11 cellular contexts compared by ENCODE assay signal in the genomic region with DNA sequence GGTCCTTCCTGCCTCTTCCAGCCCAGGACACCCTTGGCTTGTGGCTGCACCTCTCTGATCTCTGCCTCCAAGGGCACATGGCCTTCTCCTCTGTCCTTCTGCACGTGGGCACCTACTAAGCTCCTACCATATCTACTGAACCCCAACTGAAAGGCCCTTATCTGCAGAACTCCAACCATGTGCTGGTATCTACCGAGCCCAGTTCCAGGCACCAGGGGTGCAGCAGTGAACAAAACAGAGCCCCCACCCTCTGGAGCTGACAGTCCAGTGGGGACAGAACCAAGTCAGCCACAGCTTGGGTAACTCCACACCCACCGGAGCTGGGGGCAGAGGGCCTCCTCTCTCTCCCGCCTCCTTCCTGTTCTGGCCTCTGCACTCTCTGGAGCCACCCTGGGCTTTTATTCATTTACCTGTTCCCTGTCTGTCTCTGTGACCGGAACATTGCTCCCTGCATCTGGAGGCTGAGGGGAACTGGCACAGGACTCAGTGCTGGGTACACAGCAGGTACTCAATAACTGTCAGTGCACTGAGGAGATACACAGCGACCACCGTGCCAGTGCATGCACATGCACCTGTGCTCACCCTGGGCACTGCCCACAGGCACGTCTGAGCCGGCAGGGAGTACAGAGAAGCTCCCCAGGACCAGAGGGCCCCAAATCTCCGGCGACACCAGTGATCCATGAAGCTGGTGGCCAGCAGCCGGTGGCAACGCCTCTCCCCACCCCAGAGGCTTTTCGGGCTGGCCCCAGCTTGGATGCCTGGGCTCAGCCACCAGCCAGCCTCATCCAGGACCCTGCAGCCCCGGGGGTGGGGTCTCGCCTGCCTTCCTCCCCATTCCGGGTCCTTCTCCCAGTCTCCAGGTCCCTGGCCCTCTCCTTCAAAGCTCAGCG. TPM values are rescaled to one million over a fixed set of nuclear protein-coding genes. Genes with fewer than 3 reads are reported as not detected.
A peak's percentile ranks its signal among the peaks of the same experiment; 100 is the strongest.
DNase-seq lines count a peak whose midpoint lies in the region; ATAC-seq, FAIRE-seq and TF ChIP-seq lines count a peak whose summit lies in the region.
"Had no signal": no experiment of that assay in that cellular context is flagged by ENCODE, and none has a peak within 500 bp of the region (broad histone marks: within the 10 kb centered on the region; RNA-seq: fewer than 3 reads in every experiment).

No MANE protein-coding gene starts in this region.

- no peak for FAIRE-seq in GM12891 (lab: Jason Lieb, UNC)

- H3K27ac Mint-ChIP-seq in GM23338, result no peak overlapping the region
- H3K27ac Mint-ChIP-seq: T-helper 1 cell treated with Interleukin-12 subunit alpha and Interleukin-12 subunit beta and Interleukin-4 antibody, amounts not matched to agents 30 μg/mL and 1 μg/mL, for 36 hours had no signal

- no peaks in the 10 kb centered on the region for H3K36me3 Mint-ChIP-seq in GM23338 (ENCODE audit: low read depth)

- H3K9me3 ChIP-seq in smooth muscle cell (replicated peaks; ENCODE audit: low read depth) (no peaks in the 10 kb centered on the region), testis (no peaks in the 10 kb centered on the region)

- no peaks in the 10 kb centered on the region; the same call in 1 of the 2 replicates for H4K20me1 ChIP-seq in GM23338 (replicated peaks; ENCODE audit: insufficient read depth)
- peaks cover 57% of the 10 kb centered on the region for H4K20me1 ChIP-seq in smooth muscle cell (ENCODE audit: low read depth)

- no peaks in the 10 kb centered on the region; the same call in 1 of the 2 replicates for H3F3A ChIP-seq in GM23338 (replicated peaks; ENCODE audit: low read depth)
- peaks cover 3% of the 10 kb centered on the region for H3F3A ChIP-seq in smooth muscle cell (ENCODE audit: low read depth)

- H3K27me3 Mint-ChIP-seq in GM23338 (ENCODE audit: insufficient read depth, low read depth, poor library complexity), result peaks cover 13% of the 10 kb centered on the region

- peaks cover 6% of the 10 kb centered on the region; the same call in 1 of the 2 replicates for H3K4me1 ChIP-seq in GM23338 (ENCODE audit: insufficient read depth)
- peaks cover 19% of the 10 kb centered on the region for H3K4me1 ChIP-seq in smooth muscle cell (ENCODE audit: low read depth)
- peaks cover 23% of the 10 kb centered on the region for H3K4me1 ChIP-seq in testis

- intact Hi-C loops in testis (cut with DNase I; ENCODE audit: low total_unique reads), result no loop called here

- TF ChIP-seq CTCF in GM23338 (conservative IDR thresholded peaks at IDR 0.05; ENCODE audit: low read depth in 2 of 2) (no peak), fibroblast of pulmonary artery (IDR thresholded peaks at IDR 0.05; ENCODE audit: low read length, missing control alignments) (no peak), smooth muscle cell (IDR thresholded peaks at IDR 0.05; ENCODE audit: borderline replicate concordance, insufficient read depth, poor library complexity, severe bottlenecking) (no peak), testis (IDR thresholded peaks at IDR 0.05) (no peak)

- no peak overlapping the region for H3K9ac ChIP-seq in smooth muscle cell (ENCODE audit: low read depth)

- no peak for ATAC-seq in GM23338
- ATAC-seq in HG02759 (IDR thresholded peaks at IDR 0.05; ENCODE audit: unreplicated experiment), result no peak

- no peak overlapping the region for H2AFZ ChIP-seq in GM23338
- no peak overlapping the region for H2AFZ ChIP-seq in smooth muscle cell (ENCODE audit: low read depth)

- H3K27me3 ChIP-seq in GM23338 (ENCODE audit: insufficient read depth) (no peaks in the 10 kb centered on the region), smooth muscle cell (ENCODE audit: low read depth) (no peaks in the 10 kb centered on the region), testis (no peaks in the 10 kb centered on the region)

- no peaks in the 10 kb centered on the region for H3K9me2 ChIP-seq in GM23338 (ENCODE audit: insufficient read depth)

- H3K9me3 Mint-ChIP-seq in GM23338, result no peaks in the 10 kb centered on the region
- H3K9me3 Mint-ChIP-seq: T-helper 1 cell treated with Interleukin-12 subunit alpha and Interleukin-12 subunit beta and Interleukin-4 antibody, amounts not matched to agents 30 μg/mL and 1 μg/mL, for 36 hours had no signal

- H3K79me2 ChIP-seq in GM23338 (replicated peaks; ENCODE audit: insufficient read depth) (no peaks in the 10 kb centered on the region), smooth muscle cell (ENCODE audit: low read depth) (peaks cover 24% of the 10 kb centered on the region)

- H3K27ac ChIP-seq in GM23338 (ENCODE audit: low read depth), result no peak overlapping the region
- H3K27ac ChIP-seq in smooth muscle cell (ENCODE audit: low read depth), result no peak overlapping the region
- H3K27ac ChIP-seq in testis, result no peak overlapping the region

- no peak for DNase-seq in GM23338 (ENCODE audit: low spot score)
- DNase-seq in UCSD-AML1 (lab: John Stamatoyannopoulos, UW; ENCODE audit: unreplicated experiment), result peak; percentile 17
- no peak for DNase-seq in fibroblast of pulmonary artery (ENCODE audit: low read depth)
- DNase-seq in smooth muscle cell (lab: John Stamatoyannopoulos, UW; ENCODE audit: unreplicated experiment), result no peak
- no peak for DNase-seq in GM12891 (ENCODE audit: insufficient read length, low spot score)
- no peak for DNase-seq in cortex of kidney (lab: John Stamatoyannopoulos, UW)
- no peak for DNase-seq in testis
- DNase-seq: activated T-cell treated with anti-CD3 and anti-CD28 coated beads, Interleukin-2, amount 50 U/mL, for 1 hour; stimulated activated CD4-positive, alpha-beta T cell treated with anti-CD3 and anti-CD28 coated beads, Interleukin-4, amount 100 ng/mL, for 4 hours had no signal

- no peaks in the 10 kb centered on the region for H3K36me3 ChIP-seq in GM23338 (ENCODE audit: insufficient read depth)
- no peaks in the 10 kb centered on the region for H3K36me3 ChIP-seq in smooth muscle cell (ENCODE audit: low read depth)
- H3K36me3 ChIP-seq in testis (ENCODE audit: low read depth, missing control alignments), result no peaks in the 10 kb centered on the region

- H3K4me2 ChIP-seq in GM23338 (no peak overlapping the region), smooth muscle cell (peak overlapping the region; percentile 99)

- no peak for TF ChIP-seq POLR2A in GM12891 (IDR thresholded peaks at IDR 0.05; ENCODE audit: low read depth, low read length)
- no peak for TF ChIP-seq POLR2A in testis (IDR thresholded peaks at IDR 0.05)

- H3K4me1 Mint-ChIP-seq in GM23338, result peaks cover 20% of the 10 kb centered on the region

- WGBS in smooth muscle cell (ENCODE audit: low lambda C conversion rate), result 85% methylated on average over 18 of the region's 18 CpGs
- WGBS in testis, 2 donors, result 80 to 86% methylated on average over 5 to 18 of the region's 18 CpGs

- peak overlapping the region; percentile 65; the same call in 1 of the 3 replicates for H3K4me3 Mint-ChIP-seq in GM23338

- H3K4me3 ChIP-seq in GM23338, result no peak overlapping the region
- peak overlapping the region; percentile 80 for H3K4me3 ChIP-seq in fibroblast of pulmonary artery (replicated peaks; ENCODE audit: low read depth, low read length)
- H3K4me3 ChIP-seq in smooth muscle cell, result peak overlapping the region; percentile 91
- no peak overlapping the region for H3K4me3 ChIP-seq in testis

TF ChIP-seq in GM23338, 12 proteins besides CTCF, POLR2A, EP300 and RAD21 (continues in another document):
- TF ChIP-seq EZH2phosphoT487 (IDR thresholded peaks at IDR 0.05; ENCODE audit: unreplicated experiment) (no peak), JUNB (IDR thresholded peaks at IDR 0.05; ENCODE audit: unreplicated experiment) (no peak), NANOG (IDR thresholded peaks at IDR 0.05; ENCODE audit: borderline replicate concordance) (no peak), EZH2 (IDR thresholded peaks at IDR 0.05; ENCODE audit: low read depth, unreplicated experiment) (no peak), ZNF114 (CRISPR knock-in tag; IDR thresholded peaks at IDR 0.05) (no peak), STAT1 (IDR thresholded peaks at IDR 0.05; ENCODE audit: unreplicated experiment) (no peak), ZNF331 (CRISPR knock-in tag; IDR thresholded peaks at IDR 0.05; ENCODE audit: low read depth) (no peak), CREB1 (CRISPR knock-in tag; IDR thresholded peaks at IDR 0.05; ENCODE audit: low read depth) (no peak)

TF ChIP-seq in GM12891, 5 proteins besides CTCF, POLR2A, EP300 and RAD21:
- TF ChIP-seq POLR2AphosphoS5 (IDR thresholded peaks at IDR 0.05; ENCODE audit: low read depth, low read length) (no peak), SPI1 (IDR thresholded peaks at IDR 0.05; ENCODE audit: low read depth, low read length) (no peak), PAX5 (IDR thresholded peaks at IDR 0.05; ENCODE audit: insufficient read depth, low read length, severe bottlenecking) (no peak), TAF1 (IDR thresholded peaks at IDR 0.05; ENCODE audit: low read depth, low read length) (no peak), POU2F2 (IDR thresholded peaks at IDR 0.05; ENCODE audit: low read depth, low read length) (no peak)

RNA-seq across cellular contexts. Expression of a gene that starts 2.0 kb away (rescaled TPM):
- 11.8 and 13.0 TPM in 2 replicates for total RNA-seq in GM23338 (2014; rRNA removed; shearing (Covaris generic))
- polyA plus RNA-seq in GM23338 (2016; fragmentation: Nextera tagmentation; extraction: Ambion mirVana) (6.3 and 7.0 TPM in 2 replicates), smooth muscle cell (18.9 and 19.9 TPM in 2 replicates), testis (ENCODE audit: insufficient read depth, low read depth, low replicate concordance) (13.4 TPM)
- total RNA-seq in smooth muscle cell (4.2 and 9.3 TPM in 2 replicates), testis (10 to 100 TPM; 29.4 to 39.4 TPM)
- polyA plus RNA-seq in GM12891 (2012; ENCODE audit: low read depth, missing spikeins), result 1.2 TPM

RNA-seq across cellular contexts. Expression of a gene that starts 46.9 kb away (rescaled TPM):
- total RNA-seq in GM23338 (2014; rRNA removed; shearing (Covaris generic)), result 81.1 and 111 TPM in 2 replicates
- polyA plus RNA-seq in GM23338 (2016; fragmentation: Nextera tagmentation; extraction: Ambion mirVana), result 31.4 and 35.1 TPM in 2 replicates
- 18.2 and 18.9 TPM in 2 replicates for total RNA-seq in smooth muscle cell
- polyA plus RNA-seq in smooth muscle cell, result 48.0 and 51.2 TPM in 2 replicates
- 33.2 TPM for polyA plus RNA-seq in GM12891 (2012; ENCODE audit: low read depth, missing spikeins)
- 100 to 1,000 TPM; 142 to 185 TPM for total RNA-seq in testis
- 142 TPM for polyA plus RNA-seq in testis (ENCODE audit: insufficient read depth, low read depth, low replicate concordance)

Comparison
In these comparisons a context has a peak if more than half of its experiments do, and no peak if none do; other contexts are left out.
1. H3K4me3 ChIP-seq: peak in fibroblast of pulmonary artery (single experiment) and smooth muscle cell (single experiment); none in GM23338 (single experiment) and testis (0 of 2).